ENCODE assay signal across 12 cellular contexts in the genomic region with DNA sequence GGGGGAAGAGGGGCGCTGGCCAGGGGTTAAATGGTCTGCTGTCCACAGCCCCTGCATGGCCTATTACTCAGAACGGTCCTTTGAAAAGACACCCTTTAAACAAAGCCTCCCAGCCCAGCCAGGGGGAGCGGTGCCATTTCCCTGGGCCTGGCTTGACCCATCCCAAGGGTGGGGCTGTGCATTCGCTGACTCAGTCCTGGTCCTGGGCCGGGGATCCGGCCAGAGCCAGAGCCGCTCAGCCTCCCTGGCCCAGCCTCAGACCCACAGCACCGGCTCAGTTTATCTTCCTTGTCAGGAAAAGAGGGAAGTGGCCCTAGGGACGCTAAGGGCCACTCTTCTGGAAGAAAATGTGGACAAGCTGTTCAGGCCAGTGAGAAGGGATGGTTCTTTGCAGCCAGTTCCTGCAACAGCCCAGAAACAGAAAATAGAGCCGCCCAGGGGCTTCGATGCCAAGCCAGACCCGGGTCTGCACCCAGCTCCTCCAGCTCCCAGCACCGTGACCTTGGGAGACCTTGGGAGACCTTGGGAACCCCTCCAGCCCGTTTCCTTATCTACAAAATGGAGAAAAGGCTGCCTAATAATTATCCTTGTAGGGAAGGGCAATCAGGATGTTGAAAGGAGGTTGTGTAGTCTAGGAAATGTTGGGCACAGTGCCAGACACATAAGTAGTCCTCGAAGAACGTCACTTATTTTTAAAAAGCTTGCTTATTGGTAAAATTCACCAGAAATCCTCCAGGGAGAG.
DNase-seq lines count a peak whose midpoint lies in the region; FAIRE-seq and TF ChIP-seq lines count a peak whose summit lies in the region.
"Had no signal": no experiment of that assay in that cellular context is flagged by ENCODE, and none has a peak within 500 bp of the region (broad histone marks: within the 10 kb centered on the region; RNA-seq: fewer than 3 reads in every experiment).

No MANE protein-coding gene starts in this region.

- H2BK12ac ChIP-seq in H1 (ENCODE audit: low read depth, low read length): no peak overlapping the region

- H3K27me3 ChIP-seq in MG63 (no peaks in the 10 kb centered on the region), H1 (replicated peaks in 1 of 4; ENCODE audit: control insufficient read depth in 3 of 4, extremely low read depth in 1 of 4, insufficient read depth in 3 of 4, low read length in 3 of 4) (no peaks in the 10 kb centered on the region), tibial nerve (no peaks in the 10 kb centered on the region)

- CTCF ChIA-PET in H1 (lab: Charles Lee; ENCODE audit: partially characterized antibody): interaction anchor here (0.9 to 6.3 kb wide), 8 partner anchors 16 to 1589 kb away, joined by 3 to 170 read pairs (median 4); no protein-coding TSS in a partner anchor

- TF ChIP-seq POLR2A in H1 (IDR thresholded peaks at IDR 0.05; ENCODE audit: control extremely low read depth in 1 of 2, low read depth in 2 of 2, low read length in 2 of 2) (no peak), tibial nerve (IDR thresholded peaks at IDR 0.05) (no peak)

- H3K27ac ChIP-seq in H1 (ENCODE audit: low read depth, low read length) (no peak overlapping the region; the same call in 1 of the 2 replicates), tibial nerve (peak overlapping the region in 3 of 4 donors; percentile 18 to 71 (median 67))
- H3K27ac ChIP-seq: VCaP had no signal

- no peaks in the 10 kb centered on the region for H3K27me3 Mint-ChIP-seq in mesothelial cell of epicardium (ENCODE audit: low read depth)
- H3K27me3 Mint-ChIP-seq: naive thymus-derived CD4-positive, alpha-beta T cell had no signal

- WGBS in H1 (ENCODE audit: extremely low coverage in 1 of 2, insufficient coverage in 1 of 2, insufficient read length in 1 of 2, insufficient replicate concordance in 2 of 2, low coverage in 1 of 2, low lambda C conversion rate in 2 of 2, missing lambda C conversion rate in 1 of 2), 2 experiments: 88% methylated on average over 16 of the region's 16 CpGs; no CpG with 5 or more reads in 1 of the 2 experiments
- WGBS in tibial nerve, 2 donors: 28 to 46% methylated on average over 16 of the region's 16 CpGs

- H3K79me1 ChIP-seq in H1 (ENCODE audit: low read depth, low read length): no peaks in the 10 kb centered on the region

- peaks cover 7% of the 10 kb centered on the region; the same call in 1 of the 2 replicates for H3K23me2 ChIP-seq in H1 (ENCODE audit: low read depth, low read length)

- no peak overlapping the region for H3K18ac ChIP-seq in H1 (ENCODE audit: extremely low read depth, low read length)

- FAIRE-seq in H1 (lab: Jason Lieb, UNC): no peak

- no peak overlapping the region for H4K91ac ChIP-seq in H1 (replicated peaks; ENCODE audit: insufficient read length, low read length)

- H3K36me3 Mint-ChIP-seq in mesothelial cell of epicardium: no peaks in the 10 kb centered on the region
- H3K36me3 Mint-ChIP-seq: naive thymus-derived CD4-positive, alpha-beta T cell had no signal

- POLR2A ChIA-PET in H1 (lab: Charles Lee; ENCODE audit: partially characterized antibody): interaction anchor here (0.5 kb wide), 1 partner anchor 47 kb away, joined by 3 read pairs; no protein-coding TSS in a partner anchor

- H3K36me3 ChIP-seq in MG63: no peaks in the 10 kb centered on the region
- no peaks in the 10 kb centered on the region for H3K36me3 ChIP-seq in H1 (ENCODE audit: control insufficient read depth in 2 of 4, insufficient read depth in 4 of 4, low read length in 3 of 4)
- no peaks in the 10 kb centered on the region for H3K36me3 ChIP-seq in tibial nerve

- no peak for TF ChIP-seq RAD21 in H1 (IDR thresholded peaks at IDR 0.05 in 1 of 2, conservative IDR thresholded peaks at IDR 0.05 in 1 of 2; ENCODE audit: low read depth in 2 of 2, low read length in 2 of 2)

- no peak overlapping the region for H3K4me3 ChIP-seq in MG63
- no peak overlapping the region for H3K4me3 ChIP-seq in H1 (ENCODE audit: extremely low read depth in 1 of 4, insufficient read depth in 2 of 4, low read depth in 3 of 4, low read length in 4 of 4)
- H3K4me3 ChIP-seq in tibial nerve: no peak overlapping the region

- no peak overlapping the region for H3K9ac ChIP-seq in H1 (replicated peaks in 1 of 4; ENCODE audit: extremely low read depth in 1 of 4, low read depth in 3 of 4, low read length in 3 of 4)

- H3K23ac ChIP-seq in H1 (ENCODE audit: insufficient read length): no peak overlapping the region

- H2BK20ac ChIP-seq in H1 (ENCODE audit: low read length): no peak overlapping the region

- H3K9me3 Mint-ChIP-seq in mesothelial cell of epicardium: no peaks in the 10 kb centered on the region
- H3K9me3 Mint-ChIP-seq: activated T-helper 2 cell treated with anti-CD3 and anti-CD28 coated beads, Interferon-gamma antibody, Interleukin-2, Interleukin-4, amounts not matched to agents 10 μg/mL and 5 μg/mL and 100 μg/mL, durations not matched to agents 14 hours and 24 hours and 36 hours had no signal

- peaks cover 15% of the 10 kb centered on the region for H3K4me1 Mint-ChIP-seq in mesothelial cell of epicardium

- no peak overlapping the region for H2AFZ ChIP-seq in H1 (ENCODE audit: low read length)

- no peak for TF ChIP-seq EP300 in H1 (IDR thresholded peaks at IDR 0.05; ENCODE audit: borderline replicate concordance in 1 of 2, low read depth in 2 of 2, low read length in 2 of 2)
- peak in 1 of 2 donors; percentile 59 for TF ChIP-seq EP300 in tibial nerve (IDR thresholded peaks at IDR 0.05)

- H3K4ac ChIP-seq in H1 (replicated peaks; ENCODE audit: insufficient read length, low read depth, low read length): no peak overlapping the region

- peak overlapping the region; percentile 58 for H3K27ac Mint-ChIP-seq in mesothelial cell of epicardium

- H4K5ac ChIP-seq in H1 (ENCODE audit: insufficient read length, low read depth, low read length): no peak overlapping the region

- peak; percentile 79 for DNase-seq in MG63
- DNase-seq in H1 (ENCODE audit: low read depth in 1 of 2, low spot score in 2 of 2): no peak
- DNase-seq in mesothelial cell of epicardium (ENCODE audit: low spot score in 2 of 2, unreplicated experiment in 2 of 2): no peak
- peak; percentile 68 for DNase-seq in tibial nerve (ENCODE audit: low spot score in 2 of 2)
- no peak for DNase-seq in central memory CD4-positive, alpha-beta T cell
- no peak for DNase-seq in activated effector memory CD4-positive, alpha-beta T cell treated with Interleukin-2 at 50 U/mL for 16 hours
- no peak for DNase-seq in CD1c-positive myeloid dendritic cell (ENCODE audit: extremely low spot score)
- DNase-seq: DMS153; naive thymus-derived CD4-positive, alpha-beta T cell; NCI-H2029 had no signal

- no peak overlapping the region for H3K14ac ChIP-seq in H1 (ENCODE audit: insufficient read length)

- no peak overlapping the region for H2AK5ac ChIP-seq in H1 (ENCODE audit: low read depth, low read length)

- H3K4me1 ChIP-seq in H1 (replicated peaks in 1 of 4; ENCODE audit: control insufficient read depth in 3 of 4, insufficient read depth in 4 of 4, low read length in 3 of 4) (peaks cover 0 to 2% (median 0%) of the 10 kb centered on the region in 4 experiments; a peak in 1 of 7 replicates), tibial nerve (peaks cover 0 to 69% (median 26%) of the 10 kb centered on the region in 4 donors)

- H3K9me3 ChIP-seq in MG63 (no peaks in the 10 kb centered on the region), H1 (ENCODE audit: insufficient read depth in 2 of 2, low read depth in 1 of 2, low read length in 1 of 2) (0 out of 4 replicates have a peak, but pooled peaks cover 0 to 3% of the 10 kb centered on the region in 2 experiments), tibial nerve (peaks cover 0 to 5% (median 0%) of the 10 kb centered on the region in 4 donors)

- H3K4me2 ChIP-seq in H1 (ENCODE audit: insufficient read depth in 1 of 2, low read depth in 2 of 2, low read length in 2 of 2): no peak overlapping the region

- no peak overlapping the region for H3K56ac ChIP-seq in H1 (replicated peaks; ENCODE audit: insufficient read length, low read depth, low read length)

- no peak for TF ChIP-seq CTCF in H1 (IDR thresholded peaks at IDR 0.05; ENCODE audit: control extremely low read depth in 1 of 3, insufficient read depth in 1 of 3, low read depth in 1 of 3, low read length in 3 of 3)
- TF ChIP-seq CTCF in mesothelial cell of epicardium (IDR thresholded peaks at IDR 0.05; ENCODE audit: unreplicated experiment): no peak
- TF ChIP-seq CTCF in tibial nerve (IDR thresholded peaks at IDR 0.05): no peak

- no peak overlapping the region for H2BK5ac ChIP-seq in H1 (ENCODE audit: low read depth, low read length)

- H3K4me3 Mint-ChIP-seq in mesothelial cell of epicardium: no peak overlapping the region
- H3K4me3 Mint-ChIP-seq: naive thymus-derived CD4-positive, alpha-beta T cell had no signal

- no peaks in the 10 kb centered on the region for H3K79me2 ChIP-seq in H1 (ENCODE audit: control insufficient read depth in 1 of 2, insufficient read depth in 2 of 2, low read length in 2 of 2)

- H4K20me1 ChIP-seq in H1 (replicated peaks in 1 of 2; ENCODE audit: control insufficient read depth in 1 of 2, insufficient read depth in 2 of 2, low read length in 2 of 2): peaks cover 0 to 2% of the 10 kb centered on the region in 2 experiments

- H4K8ac ChIP-seq in H1 (ENCODE audit: extremely low read depth, insufficient read depth, low read length): peak overlapping the region; percentile 75; the same call in 1 of the 2 replicates

- no peak overlapping the region for H2BK15ac ChIP-seq in H1 (ENCODE audit: low read length)

- no peak overlapping the region for H2BK120ac ChIP-seq in H1 (replicated peaks; ENCODE audit: low read depth, low read length)

TF ChIP-seq in H1, 55 proteins besides CTCF, POLR2A, EP300 and RAD21 (continues in another document):
- TF ChIP-seq TCF12 (IDR thresholded peaks at IDR 0.05; ENCODE audit: low read depth, low read length) (no peak), CBX5 (IDR thresholded peaks at IDR 0.05; ENCODE audit: low read depth, low read length) (no peak), KDM1A (IDR thresholded peaks at IDR 0.05; ENCODE audit: borderline replicate concordance, low read length) (no peak), MAFK (IDR thresholded peaks at IDR 0.05; ENCODE audit: low read depth, low read length) (no peak), GTF2F1 (IDR thresholded peaks at IDR 0.05; ENCODE audit: borderline replicate concordance, low read depth, low read length) (no peak), FOSL1 (IDR thresholded peaks at IDR 0.05; ENCODE audit: insufficient read depth, low read depth, low read length) (no peak), SIX5 (IDR thresholded peaks at IDR 0.05; ENCODE audit: low read depth, low read length) (no peak), JUN (IDR thresholded peaks at IDR 0.05; ENCODE audit: low read depth, low read length) (no peak), TAF1 (IDR thresholded peaks at IDR 0.05; ENCODE audit: low read depth, low read length) (no peak)

Comparison
In these comparisons a context has a peak if more than half of its experiments do, and no peak if none do; other contexts are left out.
1. DNase-seq: peak in MG63 (single experiment) and tibial nerve (2 of 2); none in H1 (0 of 2), mesothelial cell of epicardium (0 of 2), central memory CD4-positive, alpha-beta T cell (single experiment), activated effector memory CD4-positive, alpha-beta T cell treated with Interleukin-2 at 50 U/mL for 16 hours (single experiment) and CD1c-positive myeloid dendritic cell (single experiment).